ENCODE assay signal across 8 cellular contexts in genomic region chr2:233386382-233387041, GRCh38. TPM values are rescaled to one million over a fixed set of nuclear protein-coding genes. Genes with fewer than 3 reads are reported as not detected.
DNase-seq lines count a peak whose midpoint lies in the region; ATAC-seq and TF ChIP-seq lines count a peak whose summit lies in the region.

No MANE protein-coding gene starts in this region.

- H3K9me3 Mint-ChIP-seq in CD8-positive, alpha-beta T cell: no peaks in the 10 kb centered on the region

- POLR2A ChIA-PET in CD8-positive, alpha-beta T cell (lab: Charles Lee): interaction anchor here (0.9 to 1.5 kb wide), 3 partner anchors 16 to 119 kb away, joined by 3 to 4 read pairs (median 4); no protein-coding TSS in a partner anchor
- POLR2A ChIA-PET in HEK293T (lab: Yijun Ruan, JAX): no interaction called here

- intact Hi-C loops in CD8-positive, alpha-beta T cell (cut with DNase I, micrococcal nuclease): loop anchor here in 1 of 2 experiments (2.0 kb wide), 1 partner anchor 14 kb away; no protein-coding TSS in a partner anchor
- intact Hi-C loops in esophagus muscularis mucosa (cut with DNase I): no loop called here

- no peak for TF ChIP-seq POLR2A in esophagus muscularis mucosa (IDR thresholded peaks at IDR 0.05; ENCODE audit: low read depth)

- H3K36me3 ChIP-seq in CD8-positive, alpha-beta T cell (ENCODE audit: insufficient read depth, low read length): peaks cover 6% of the 10 kb centered on the region
- peaks cover 0 to 6% (median 2%) of the 10 kb centered on the region in 4 donors for H3K36me3 ChIP-seq in esophagus muscularis mucosa

- H3K27me3 Mint-ChIP-seq in CD8-positive, alpha-beta T cell (ENCODE audit: low read depth): no peaks in the 10 kb centered on the region

- peak overlapping the region; percentile 25 for H3K27ac ChIP-seq in CD8-positive, alpha-beta T cell (ENCODE audit: low read depth, low read length)
- H3K27ac ChIP-seq in esophagus muscularis mucosa (replicated peaks in 1 of 4): peak overlapping the region; percentile 81 to 89 (median 86)

- H3K9me3 ChIP-seq in CD8-positive, alpha-beta T cell (ENCODE audit: low read length): no peaks in the 10 kb centered on the region
- H3K9me3 ChIP-seq in esophagus muscularis mucosa: no peaks in the 10 kb centered on the region

- CTCF ChIA-PET in CD8-positive, alpha-beta T cell (lab: Charles Lee): interaction anchor here (1.6 to 8.4 kb wide), 3 partner anchors 11 to 58 kb away, joined by 3 to 65 read pairs (median 20); no protein-coding TSS in a partner anchor
- CTCF ChIA-PET in HEK293T (lab: Yijun Ruan, JAX): no interaction called here

- peak overlapping the region; percentile 33 for H3K4me3 ChIP-seq in CD8-positive, alpha-beta T cell (ENCODE audit: low read depth, low read length)
- H3K4me3 ChIP-seq in esophagus muscularis mucosa: peak overlapping the region; percentile 7 to 39 (median 28)

- WGBS in esophagus muscularis mucosa: 33% methylated on average over 5 of the region's 13 CpGs

- H3K36me3 Mint-ChIP-seq in CD8-positive, alpha-beta T cell: peaks cover 29% of the 10 kb centered on the region

- H3K4me1 Mint-ChIP-seq in CD8-positive, alpha-beta T cell (ENCODE audit: low read depth): peaks cover 85% of the 10 kb centered on the region

- peak overlapping the region; percentile 75 for H3K4me3 Mint-ChIP-seq in CD8-positive, alpha-beta T cell

- H3K27ac Mint-ChIP-seq in CD8-positive, alpha-beta T cell: peak overlapping the region; percentile 96

- ATAC-seq in CD8-positive, alpha-beta T cell: no peak
- ATAC-seq in omental fat pad (ENCODE audit: low FRiP score): peak; percentile 78
- no peak for ATAC-seq in HG02759 (IDR thresholded peaks at IDR 0.05; ENCODE audit: unreplicated experiment)
- ATAC-seq in GM19455 (IDR thresholded peaks at IDR 0.05; ENCODE audit: unreplicated experiment): no peak

- no peak for TF ChIP-seq EP300 in esophagus muscularis mucosa (IDR thresholded peaks at IDR 0.05)

- H3K27me3 ChIP-seq in CD8-positive, alpha-beta T cell (ENCODE audit: insufficient read depth, low read length): no peaks in the 10 kb centered on the region
- no peaks in the 10 kb centered on the region for H3K27me3 ChIP-seq in esophagus muscularis mucosa

- peaks cover 79% of the 10 kb centered on the region for H3K4me1 ChIP-seq in CD8-positive, alpha-beta T cell (ENCODE audit: insufficient read depth, low read length)
- H3K4me1 ChIP-seq in esophagus muscularis mucosa: peaks cover 43 to 59% (median 51%) of the 10 kb centered on the region in 4 donors

- peak in 1 of 7 experiments; percentile 35 for DNase-seq in CD8-positive, alpha-beta T cell
- peak; percentile 19 for DNase-seq in RPMI7951 (ENCODE audit: low read depth)
- no peak for DNase-seq in esophagus muscularis mucosa (ENCODE audit: extremely low spot score)
- DNase-seq in omental fat pad (ENCODE audit: low spot score): no peak
- no peak for DNase-seq in UCSD-AML1 (lab: John Stamatoyannopoulos, UW; ENCODE audit: unreplicated experiment)
- DNase-seq in HEK293T (ENCODE audit: extremely low spot score): no peak

- TF ChIP-seq CTCF in CD8-positive, alpha-beta T cell (IDR thresholded peaks at IDR 0.05): no peak
- TF ChIP-seq CTCF in esophagus muscularis mucosa (IDR thresholded peaks at IDR 0.05) (no peak), omental fat pad (IDR thresholded peaks at IDR 0.05) (no peak)

TF ChIP-seq in HEK293T, 16 proteins besides CTCF, POLR2A, EP300 and RAD21:
- TF ChIP-seq ARNT (IDR thresholded peaks at IDR 0.05): no peak
- no peak for TF ChIP-seq BHLHE40 (IDR thresholded peaks at IDR 0.05; ENCODE audit: borderline replicate concordance)
- no peak for TF ChIP-seq CTBP1 (IDR thresholded peaks at IDR 0.05; ENCODE audit: borderline replicate concordance)
- no peak for TF ChIP-seq FOXK2 (IDR thresholded peaks at IDR 0.05)
- no peak for TF ChIP-seq TARDBP (IDR thresholded peaks at IDR 0.05)
- TF ChIP-seq ZNF384 (IDR thresholded peaks at IDR 0.05): no peak
- no peak for TF ChIP-seq L3MBTL2 (conservative IDR thresholded peaks at IDR 0.05)
- no peak for TF ChIP-seq LEF1 (IDR thresholded peaks at IDR 0.05; ENCODE audit: borderline replicate concordance)
- no peak for TF ChIP-seq SP1 (IDR thresholded peaks at IDR 0.05)
- no peak for TF ChIP-seq PKNOX1 (IDR thresholded peaks at IDR 0.05)
- no peak for TF ChIP-seq FOXM1 (IDR thresholded peaks at IDR 0.05; ENCODE audit: borderline replicate concordance)
- TF ChIP-seq HDGF (IDR thresholded peaks at IDR 0.05; ENCODE audit: borderline replicate concordance): no peak
- no peak for TF ChIP-seq NFRKB (IDR thresholded peaks at IDR 0.05)
- TF ChIP-seq SUZ12 (IDR thresholded peaks at IDR 0.05): no peak
- no peak for TF ChIP-seq ELF4 (IDR thresholded peaks at IDR 0.05)
- TF ChIP-seq FOXA1 (IDR thresholded peaks at IDR 0.05): no peak

RNA-seq across cellular contexts. Expression of gene DGKD, which starts 32.2 kb away (rescaled TPM):
- 100 to 1,000 TPM; 209 to 244 TPM for total RNA-seq in CD8-positive, alpha-beta T cell
- 26.3 and 28.0 TPM in 2 replicates for total RNA-seq in RPMI7951 (2014; rRNA removed; shearing (Covaris generic))
- 10 to 100 TPM; 11.6 to 16.1 (median 13.3) TPM for total RNA-seq in esophagus muscularis mucosa
- total RNA-seq in omental fat pad: 10 to 100 TPM; 15.3 to 37.5 (median 22.9) TPM
